Comparison of ENCODE assay signal across 28 cellular contexts in the genomic region with DNA sequence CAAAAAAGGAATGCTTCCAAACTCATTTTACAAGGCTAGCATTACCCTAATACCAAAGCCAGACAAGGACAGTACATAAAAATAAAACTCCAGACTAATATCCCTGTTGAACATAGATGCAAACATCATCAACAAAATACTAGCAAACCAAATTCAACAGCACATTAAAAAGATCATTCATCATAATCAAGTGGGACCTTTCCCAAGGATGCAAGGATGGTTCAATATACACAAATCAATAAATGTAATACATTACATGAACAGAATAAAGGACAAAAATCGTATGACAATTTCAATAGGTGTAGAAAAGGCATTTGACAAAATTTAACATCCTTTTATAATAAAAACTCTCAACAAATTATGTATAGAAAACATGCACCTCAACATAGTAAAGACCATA.
A peak's percentile ranks its signal among the peaks of the same experiment; 100 is the strongest.
DNase-seq lines count a peak whose midpoint lies in the region; ATAC-seq, FAIRE-seq and TF ChIP-seq lines count a peak whose summit lies in the region.
"Had no signal": no experiment of that assay in that cellular context is flagged by ENCODE, and none has a peak within 500 bp of the region (broad histone marks: within the 10 kb centered on the region; RNA-seq: fewer than 3 reads in every experiment).

No MANE protein-coding gene starts in this region.

- no peak for TF ChIP-seq CTCF in K562 (IDR thresholded peaks at IDR 0.05 in 2 of 3, conservative IDR thresholded peaks at IDR 0.05 in 1 of 3; ENCODE audit: insufficient read depth in 2 of 3, low read depth in 1 of 3, low read length in 3 of 3)
- no peak for TF ChIP-seq CTCF in vagina (IDR thresholded peaks at IDR 0.05)

- no peak for DNase-seq in K562 (ENCODE audit: extremely low read depth in 1 of 4, low spot score in 3 of 4)
- no peak for DNase-seq in vagina (ENCODE audit: extremely low spot score in 2 of 2)
- DNase-seq: 8988T; ACHN; AML-193; BE2C; C1 segment of cervical spinal cord; Caco-2; Calu3; CD4-positive, alpha-beta memory T cell; CD4-positive, alpha-beta T cell; CD4-positive, CD25-positive, alpha-beta regulatory T cell; CD8-positive, alpha-beta memory T cell; CD8-positive, alpha-beta T cell; COR-L47; DMS 273 treated with DMSO at 0.1 percent for 48 hours; DMS153; DMS53; DMS79; DMS79 treated with DMSO at 0.1 percent for 48 hours; DND-41; EL had no signal

- H3K27me3 ChIP-seq in K562 (ENCODE audit: control insufficient read depth in 2 of 2, insufficient read depth in 2 of 2, low read length in 2 of 2) (no peaks in the 10 kb centered on the region), vagina (no peaks in the 10 kb centered on the region)
- H3K27me3 ChIP-seq: BE2C; BLaER1; BLaER1 treated with 17β-estradiol and CSF1 and Interleukin-3, amounts not matched to agents 10 nM and 100 nM had no signal

- whole genome bisulfite sequencing in K562 (ENCODE audit: insufficient coverage, low coverage, missing lambda C conversion rate) = 5% methylated on average over 1 of the region's 1 CpG

- no peak for FAIRE-seq in K562 (lab: Jason Lieb, UNC)
- FAIRE-seq: A549, D721Med had no signal

- H3K4me1 ChIP-seq in K562 (replicated peaks in 1 of 2; ENCODE audit: control insufficient read depth in 2 of 2, insufficient read depth in 2 of 2, low read length in 2 of 2) (no peaks in the 10 kb centered on the region), vagina (no peaks in the 10 kb centered on the region)
- H3K4me1 ChIP-seq: A549; BE2C; BLaER1; BLaER1 treated with 17β-estradiol and CSF1 and Interleukin-3, amounts not matched to agents 10 nM and 100 nM; Caco-2 had no signal

- no peak for TF ChIP-seq POLR2A in K562 (conservative IDR thresholded peaks at IDR 0.05)
- TF ChIP-seq POLR2A in vagina (IDR thresholded peaks at IDR 0.05) = no peak

- CTCF ChIA-PET in K562 (lab: Yijun Ruan, JAX; ENCODE audit: low intra/inter-chr PET ratio) = no interaction called here

- in situ Hi-C loops in K562 (cut with MboI) = no loop called here

- TF ChIP-seq EP300 in K562 (IDR thresholded peaks at IDR 0.05; ENCODE audit: low read length) = no peak

- POLR2A ChIA-PET in K562 (lab: Yijun Ruan, JAX) = no interaction called here

- H3K9me1 ChIP-seq in K562 (ENCODE audit: control insufficient read depth, insufficient read depth, low read length) = no peaks in the 10 kb centered on the region

- H3K36me3 ChIP-seq in K562 (ENCODE audit: control insufficient read depth, insufficient read depth, low read length) = no peaks in the 10 kb centered on the region
- no peaks in the 10 kb centered on the region for H3K36me3 ChIP-seq in vagina
- H3K36me3 ChIP-seq: BE2C; BLaER1; BLaER1 treated with 17β-estradiol and CSF1 and Interleukin-3, amounts not matched to agents 10 nM and 100 nM had no signal

- H3K9me3 ChIP-seq in K562 (replicated peaks; ENCODE audit: control insufficient read depth, insufficient read depth, low read depth, low read length) = peaks cover 2% of the 10 kb centered on the region
- H3K9me3 ChIP-seq in vagina = no peaks in the 10 kb centered on the region
- H3K9me3 ChIP-seq: A549, BLaER1, Caco-2 had no signal

- BruUV-seq in K562 (replicated peaks; lab: Mats Ljungman, UMichigan) = no TSS peak

- H4K20me1 ChIP-seq in K562 (replicated peaks; ENCODE audit: control insufficient read depth, insufficient read depth, low read length) = no peaks in the 10 kb centered on the region
- H4K20me1 ChIP-seq: BLaER1; BLaER1 treated with 17β-estradiol and CSF1 and Interleukin-3, amounts not matched to agents 10 nM and 100 nM had no signal

- no peaks in the 10 kb centered on the region for H3K79me2 ChIP-seq in K562 (ENCODE audit: control insufficient read depth, insufficient read depth, low read length)

- no peak for TF ChIP-seq RAD21 in K562 (CRISPR knock-in tag; conservative IDR thresholded peaks at IDR 0.05 in 1 of 2, IDR thresholded peaks at IDR 0.05 in 1 of 2)

- no peak overlapping the region for H3K9ac ChIP-seq in K562 (ENCODE audit: insufficient read depth in 1 of 2, low read depth in 2 of 2, low read length in 2 of 2)
- H3K9ac ChIP-seq: BLaER1; BLaER1 treated with 17β-estradiol and CSF1 and Interleukin-3, amounts not matched to agents 10 nM and 100 nM had no signal

- no peak overlapping the region for H3K27ac ChIP-seq in K562 (ENCODE audit: extremely low read depth, low read depth, low read length)
- H3K27ac ChIP-seq in vagina = no peak overlapping the region
- H3K27ac ChIP-seq: 22Rv1; A549; BLaER1; BLaER1 treated with 17β-estradiol and CSF1 and Interleukin-3, amounts not matched to agents 10 nM and 100 nM; C4-2B had no signal

- no peak overlapping the region for H3K4me2 ChIP-seq in K562 (ENCODE audit: insufficient read depth, low read length)
- H3K4me2 ChIP-seq: A549; BLaER1; BLaER1 treated with 17β-estradiol and CSF1 and Interleukin-3, amounts not matched to agents 10 nM and 100 nM had no signal

- ATAC-seq in K562 = no peak
- ATAC-seq: A549; CD8-positive, alpha-beta T cell had no signal

- intact Hi-C loops in K562 (cut with micrococcal nuclease) = no loop called here
- intact Hi-C loops in vagina (cut with DNase I) = no loop called here

- H3K4me3 ChIP-seq in K562 = no peak overlapping the region
- no peak overlapping the region for H3K4me3 ChIP-seq in vagina
- H3K4me3 ChIP-seq: A549; BLaER1; BLaER1 treated with 17β-estradiol and CSF1 and Interleukin-3, amounts not matched to agents 10 nM and 100 nM had no signal

- no peak overlapping the region for H2AFZ ChIP-seq in K562 (ENCODE audit: low read depth, low read length)

TF ChIP-seq in K562, 482 proteins besides CTCF, POLR2A, EP300 and RAD21:
- TF ChIP-seq ZNF324 (CRISPR knock-in tag; IDR thresholded peaks at IDR 0.05) = peak; percentile 90
- no peak for TF ChIP-seq GATAD2A (IDR thresholded peaks at IDR 0.05)
